ENCODE assay signal across 8 cellular contexts in the genomic region with DNA sequence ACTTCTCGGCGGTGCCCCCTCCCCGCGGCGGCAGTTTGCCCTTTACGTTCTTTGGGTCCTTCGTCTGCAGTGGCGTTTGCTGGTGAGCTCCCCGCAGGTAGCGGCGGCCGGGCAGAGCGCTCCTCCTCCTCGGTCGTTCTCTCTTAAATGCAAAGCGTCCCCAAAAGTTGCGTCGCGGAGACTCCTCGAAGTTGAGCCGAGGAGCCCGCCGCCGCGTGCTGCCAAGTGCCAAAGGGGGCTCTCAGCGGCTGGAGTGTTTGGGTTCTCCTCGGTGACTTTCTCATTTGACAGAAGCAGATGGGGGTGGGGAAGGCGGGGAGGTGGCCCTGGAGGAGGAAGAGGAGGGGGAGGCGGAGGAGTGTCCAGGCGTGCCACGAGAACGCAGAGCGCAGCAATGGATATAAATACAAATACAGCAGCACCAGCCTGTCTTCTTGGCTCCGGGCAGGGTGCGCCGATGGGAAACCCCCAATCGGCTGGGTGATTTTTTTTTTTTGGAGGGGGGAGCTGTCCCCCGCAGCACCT. TPM values are rescaled to one million over a fixed set of nuclear protein-coding genes. Genes with fewer than 3 reads are reported as not detected.
DNase-seq lines count a peak whose midpoint lies in the region; ATAC-seq and TF ChIP-seq lines count a peak whose summit lies in the region.

A gene (minus strand): TSS at position 259 of the 525 bp plus-strand sequence. CDS start 496 bp downstream, outside the sequence.

- H3K27me3 Mint-ChIP-seq in Caco-2 (ENCODE audit: insufficient read depth, unreplicated experiment), result peaks cover 26% of the 10 kb centered on the region
- H3K27me3 Mint-ChIP-seq in neural progenitor cell (ENCODE audit: insufficient read depth, low read depth), result peaks cover 16% of the 10 kb centered on the region

- H3K9me3 Mint-ChIP-seq in Caco-2 (ENCODE audit: unreplicated experiment) (no peaks in the 10 kb centered on the region), neural progenitor cell (no peaks in the 10 kb centered on the region)

- CTCF ChIA-PET in Caco-2 (lab: Charles Lee), result interaction anchor here (0.5 kb wide), 1 partner anchor 450 kb away, joined by 4 read pairs; no protein-coding TSS in a partner anchor

- no peaks in the 10 kb centered on the region for H3K4me1 Mint-ChIP-seq in Caco-2 (ENCODE audit: low read depth, unreplicated experiment)
- H3K4me1 Mint-ChIP-seq in neural progenitor cell, result peaks cover 60% of the 10 kb centered on the region

- intact Hi-C loops in Caco-2 (cut with micrococcal nuclease; ENCODE audit: unreplicated experiment) (no loop called here), colonic mucosa (cut with DNase I) (no loop called here), uterus (cut with DNase I; ENCODE audit: low total_unique reads) (no loop called here)

- H3K36me3 ChIP-seq in Caco-2 (ENCODE audit: control insufficient read depth, insufficient read depth, low read length), result no peaks in the 10 kb centered on the region
- no peaks in the 10 kb centered on the region for H3K36me3 ChIP-seq in MM.1S (replicated peaks; ENCODE audit: insufficient read depth, low read length)
- no peaks in the 10 kb centered on the region for H3K36me3 ChIP-seq in colonic mucosa
- peaks cover 15% of the 10 kb centered on the region for H3K36me3 ChIP-seq in neural progenitor cell
- no peaks in the 10 kb centered on the region for H3K36me3 ChIP-seq in uterus

- H3F3A ChIP-seq in MM.1S (ENCODE audit: insufficient read depth, low read length) (no peaks in the 10 kb centered on the region), neural progenitor cell (ENCODE audit: low read depth) (peaks cover 74% of the 10 kb centered on the region)

- no peak for ATAC-seq in HG03521 (IDR thresholded peaks at IDR 0.05; ENCODE audit: unreplicated experiment)

- H3K4me3 Mint-ChIP-seq in Caco-2 (ENCODE audit: unreplicated experiment), result peak within 1 kb of the TSS; percentile 60
- peak within 1 kb of the TSS; percentile 98 for H3K4me3 Mint-ChIP-seq in neural progenitor cell

- H3K9ac ChIP-seq in MM.1S (ENCODE audit: low read length), result no peak within 1 kb of the TSS
- no peak within 1 kb of the TSS for H3K9ac ChIP-seq in colonic mucosa (ENCODE audit: low read depth in 2 of 2, low read length in 2 of 2)
- peak within 1 kb of the TSS; percentile 68 for H3K9ac ChIP-seq in neural progenitor cell

- H3K4me2 ChIP-seq in MM.1S (ENCODE audit: low read depth, low read length) (peak within 1 kb of the TSS; percentile 47; the same call in 1 of the 2 replicates), neural progenitor cell (peak within 1 kb of the TSS; percentile 97)

- no peaks in the 10 kb centered on the region for H3K79me2 ChIP-seq in MM.1S (ENCODE audit: low read length)
- peaks cover 93% of the 10 kb centered on the region for H3K79me2 ChIP-seq in neural progenitor cell (ENCODE audit: low read depth)

- no peaks in the 10 kb centered on the region for H4K20me1 ChIP-seq in MM.1S (ENCODE audit: insufficient read depth, low read length)
- H4K20me1 ChIP-seq in neural progenitor cell (ENCODE audit: low read depth), result peaks cover 30% of the 10 kb centered on the region

- H3K27ac Mint-ChIP-seq in Caco-2 (ENCODE audit: unreplicated experiment) (no peak within 1 kb of the TSS), neural progenitor cell (peak within 1 kb of the TSS; percentile 89)

- H3K9me2 ChIP-seq in MM.1S (replicated peaks; ENCODE audit: insufficient read depth, low read length), result no peaks in the 10 kb centered on the region

- BruUV-seq in Caco-2 (replicated peaks; lab: Mats Ljungman, UMichigan), result no TSS peak

- peaks cover 2% of the 10 kb centered on the region for H3K27me3 ChIP-seq in Caco-2 (replicated peaks; ENCODE audit: control insufficient read depth, insufficient read depth, low read length)
- no peaks in the 10 kb centered on the region; the same call in 1 of the 2 replicates for H3K27me3 ChIP-seq in MM.1S (replicated peaks; ENCODE audit: insufficient read depth, low read length)
- peaks cover 79% of the 10 kb centered on the region for H3K27me3 ChIP-seq in colonic mucosa
- H3K27me3 ChIP-seq in neural progenitor cell, result no peaks in the 10 kb centered on the region
- peaks cover 0 to 68% of the 10 kb centered on the region in 2 donors for H3K27me3 ChIP-seq in uterus

- TF ChIP-seq CTCF in Caco-2 (IDR thresholded peaks at IDR 0.05; ENCODE audit: insufficient read depth in 1 of 2, low read depth in 1 of 2, low read length in 1 of 2, severe bottlenecking in 1 of 2, unreplicated experiment in 1 of 2), result no peak
- no peak for TF ChIP-seq CTCF in MM.1S (IDR thresholded peaks at IDR 0.05; ENCODE audit: low read length)
- TF ChIP-seq CTCF in colonic mucosa (IDR thresholded peaks at IDR 0.05), result no peak
- TF ChIP-seq CTCF in neural progenitor cell (IDR thresholded peaks at IDR 0.05), result no peak
- no peak for TF ChIP-seq CTCF in uterus (IDR thresholded peaks at IDR 0.05)

- H3K4me3 ChIP-seq in Caco-2 (ENCODE audit: low read depth, low read length) (peak within 1 kb of the TSS; percentile 34), MM.1S (ENCODE audit: low read length) (no peak within 1 kb of the TSS), colonic mucosa (peak within 1 kb of the TSS; percentile 9), neural progenitor cell (peak within 1 kb of the TSS; percentile 93), uterus (no peak within 1 kb of the TSS)

- POLR2A ChIA-PET in Caco-2 (lab: Charles Lee), result no interaction called here

- H2AFZ ChIP-seq in MM.1S (ENCODE audit: low read length) (no peak within 1 kb of the TSS), neural progenitor cell (replicated peaks) (no peak within 1 kb of the TSS)

- H3K27ac ChIP-seq in MM.1S (ENCODE audit: low read length), result no peak within 1 kb of the TSS
- H3K27ac ChIP-seq in colonic mucosa, result no peak within 1 kb of the TSS
- H3K27ac ChIP-seq in neural progenitor cell, result peak within 1 kb of the TSS; percentile 100
- H3K27ac ChIP-seq in uterus, result no peak within 1 kb of the TSS

- DNase-seq in Caco-2 (no peak), MM.1S (no peak), colonic mucosa (no peak), neural progenitor cell (ENCODE audit: low spot score) (peak; percentile 87), NCI-H1048 (lab: John Stamatoyannopoulos, UW) (no peak), uterus (no peak), NCI-H1105 (lab: John Stamatoyannopoulos, UW) (no peak)

- H3K4me1 ChIP-seq in Caco-2 (no peaks in the 10 kb centered on the region), MM.1S (ENCODE audit: low read length) (no peaks in the 10 kb centered on the region), colonic mucosa (no peaks in the 10 kb centered on the region), neural progenitor cell (peaks cover 36% of the 10 kb centered on the region), uterus (peaks cover 0 to 26% of the 10 kb centered on the region in 2 donors)

- TF ChIP-seq POLR2A in uterus (IDR thresholded peaks at IDR 0.05), result no peak

- H3K9me3 ChIP-seq in Caco-2 (no peaks in the 10 kb centered on the region), MM.1S (replicated peaks; ENCODE audit: insufficient read depth, low read length) (no peaks in the 10 kb centered on the region), colonic mucosa (no peaks in the 10 kb centered on the region), neural progenitor cell (ENCODE audit: low read depth) (no peaks in the 10 kb centered on the region), uterus (no peaks in the 10 kb centered on the region)

- H3K36me3 Mint-ChIP-seq in Caco-2 (ENCODE audit: insufficient read depth, unreplicated experiment) (no peaks in the 10 kb centered on the region), neural progenitor cell (peaks cover 2% of the 10 kb centered on the region)

RNA-seq across cellular contexts. Expression of the gene that starts here (rescaled TPM):
- total RNA-seq in Caco-2 (2022), result 0.14 TPM in 1 of 2 replicates, not detected in the other
- not detected for total RNA-seq in colonic mucosa
- 94.7 and 132 TPM in 2 replicates for total RNA-seq in neural progenitor cell (ENCODE audit: low replicate concordance)
- under 1 TPM in 1 of 4 donors, not detected in 3; 0.07 TPM for total RNA-seq in uterus

Comparison
In these comparisons a context has a peak if more than half of its experiments do, and no peak if none do; other contexts are left out.
1. RNA of the gene that starts here (total RNA-seq): 94.7 to 132 TPM in neural progenitor cell; 0.14 TPM in Caco-2, not detected in colonic mucosa and 0.07 TPM in uterus; every median in the first group is over 10 times any median in the second.
2. H3K4me3 ChIP-seq: peak in Caco-2 (single experiment), colonic mucosa (single experiment) and neural progenitor cell (single experiment); none in MM.1S (single experiment) and uterus (0 of 2).